Comparison of ENCODE assay signal across 11 cellular contexts in the genomic region with DNA sequence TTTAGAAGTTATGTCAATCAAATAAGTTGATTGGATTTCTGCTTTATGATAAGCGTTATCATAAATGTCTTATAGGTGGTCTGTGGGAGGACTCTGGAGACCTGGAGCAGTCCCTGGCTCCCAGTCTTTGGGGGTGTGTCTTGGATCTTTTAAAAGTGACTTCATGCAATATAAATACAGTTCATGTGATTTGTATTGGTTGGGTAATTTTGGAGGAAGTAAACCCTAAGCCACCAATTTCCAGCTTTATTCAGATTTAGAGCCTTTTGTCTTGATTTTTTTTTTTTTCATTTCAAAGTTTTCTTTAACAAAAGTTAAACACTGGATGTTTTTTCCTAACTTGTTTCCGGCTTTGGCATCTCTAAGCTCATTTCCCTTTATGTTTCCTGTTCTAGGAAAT.
A peak's percentile ranks its signal among the peaks of the same experiment; 100 is the strongest.
DNase-seq lines count a peak whose midpoint lies in the region; ATAC-seq and TF ChIP-seq lines count a peak whose summit lies in the region.
"Had no signal": no experiment of that assay in that cellular context is flagged by ENCODE, and none has a peak within 500 bp of the region (broad histone marks: within the 10 kb centered on the region; RNA-seq: fewer than 3 reads in every experiment).

No MANE protein-coding gene starts in this region.

- H3K27me3 ChIP-seq in GM23338 (ENCODE audit: insufficient read depth) (no peaks in the 10 kb centered on the region), smooth muscle cell (ENCODE audit: low read depth) (no peaks in the 10 kb centered on the region), BE2C (no peaks in the 10 kb centered on the region)
- H3K27me3 ChIP-seq: testis had no signal

- 0 out of 3 replicates have a peak overlapping the region, but pooled peaks have one; percentile 27 for H3K4me3 Mint-ChIP-seq in GM23338
- H3K4me3 Mint-ChIP-seq in immature natural killer cell = no peak overlapping the region
- H3K4me3 Mint-ChIP-seq: T-helper 2 cell treated with Interferon-gamma antibody and Interleukin-4, amounts not matched to agents 5 μg/mL and 100 μg/mL, for 36 hours had no signal

- no peaks in the 10 kb centered on the region for H3K9me2 ChIP-seq in GM23338 (ENCODE audit: insufficient read depth)

- H3K4me1 ChIP-seq in GM23338 (ENCODE audit: insufficient read depth) (peaks cover 86% of the 10 kb centered on the region), smooth muscle cell (ENCODE audit: low read depth) (peaks cover 79% of the 10 kb centered on the region), BE2C (no peaks in the 10 kb centered on the region)

- H3F3A ChIP-seq in GM23338 (replicated peaks; ENCODE audit: low read depth) = no peaks in the 10 kb centered on the region
- peaks cover 21% of the 10 kb centered on the region for H3F3A ChIP-seq in smooth muscle cell (ENCODE audit: low read depth)

- H3K9me3 ChIP-seq in smooth muscle cell (replicated peaks; ENCODE audit: low read depth) (no peaks in the 10 kb centered on the region), BE2C (no peaks in the 10 kb centered on the region)
- H3K9me3 ChIP-seq: testis had no signal

- peaks cover 80% of the 10 kb centered on the region for H3K4me1 Mint-ChIP-seq in GM23338
- peaks cover 64 to 88% of the 10 kb centered on the region in 2 donors for H3K4me1 Mint-ChIP-seq in immature natural killer cell

- no peak for ATAC-seq in GM23338

- H3K4me2 ChIP-seq in GM23338 (0 out of 2 replicates have a peak overlapping the region, but pooled peaks have one; percentile 6), smooth muscle cell (peak overlapping the region; percentile 73)

- no peaks in the 10 kb centered on the region for H3K27me3 Mint-ChIP-seq in GM23338 (ENCODE audit: insufficient read depth, low read depth, poor library complexity)
- H3K27me3 Mint-ChIP-seq in immature natural killer cell (ENCODE audit: low read depth in 3 of 3) = peaks cover 0 to 2% (median 0%) of the 10 kb centered on the region in 3 donors

- 96% methylated on average over 2 of the region's 2 CpGs for WGBS in smooth muscle cell (ENCODE audit: low lambda C conversion rate)

- H3K9me3 Mint-ChIP-seq in GM23338 (no peaks in the 10 kb centered on the region), immature natural killer cell (no peaks in the 10 kb centered on the region)
- H3K9me3 Mint-ChIP-seq: T-helper 2 cell treated with Interferon-gamma antibody and Interleukin-4, amounts not matched to agents 5 μg/mL and 100 μg/mL, for 36 hours had no signal

- TF ChIP-seq CTCF in GM23338 (conservative IDR thresholded peaks at IDR 0.05; ENCODE audit: low read depth in 2 of 2) (no peak), WI38 (IDR thresholded peaks at IDR 0.05; ENCODE audit: low read depth, low read length) (no peak), smooth muscle cell (IDR thresholded peaks at IDR 0.05; ENCODE audit: borderline replicate concordance, insufficient read depth, poor library complexity, severe bottlenecking) (no peak), BE2C (IDR thresholded peaks at IDR 0.05; ENCODE audit: low read depth, low read length) (no peak)

- H3K27ac ChIP-seq in GM23338 (ENCODE audit: low read depth) (peak overlapping the region; percentile 28; the same call in 1 of the 2 replicates), smooth muscle cell (ENCODE audit: low read depth) (peak overlapping the region; percentile 73)

- no peak for DNase-seq in GM23338 (ENCODE audit: low spot score)
- no peak for DNase-seq in immature natural killer cell
- no peak for DNase-seq in smooth muscle cell (lab: John Stamatoyannopoulos, UW; ENCODE audit: unreplicated experiment)
- no peak for DNase-seq in inferior parietal cortex (ENCODE audit: extremely low spot score)
- no peak for DNase-seq in DMS153 treated with DMSO at 0.1 percent for 48 hours (lab: John Stamatoyannopoulos, UW; ENCODE audit: unreplicated experiment)
- no peak for DNase-seq in BE2C
- no peak for DNase-seq in cerebellar nuclear complex (lab: John Stamatoyannopoulos, UW)
- DNase-seq: activated effector memory CD4-positive, alpha-beta T cell treated with Interleukin-2 at 50 U/mL for 16 hours; testis had no signal

- H4K20me1 ChIP-seq in GM23338 (replicated peaks; ENCODE audit: insufficient read depth) = peaks cover 10% of the 10 kb centered on the region
- peaks cover 88% of the 10 kb centered on the region for H4K20me1 ChIP-seq in smooth muscle cell (ENCODE audit: low read depth)

- H2AFZ ChIP-seq in GM23338 = no peak overlapping the region
- no peak overlapping the region for H2AFZ ChIP-seq in smooth muscle cell (ENCODE audit: low read depth)

- H3K4me3 ChIP-seq in GM23338 = no peak overlapping the region
- peak overlapping the region; percentile 24 for H3K4me3 ChIP-seq in WI38 (ENCODE audit: low read depth, low read length)
- H3K4me3 ChIP-seq in smooth muscle cell = no peak overlapping the region
- no peak overlapping the region for H3K4me3 ChIP-seq in BE2C (ENCODE audit: low read depth, low read length)
- H3K4me3 ChIP-seq: testis had no signal

- H3K79me2 ChIP-seq in GM23338 (replicated peaks; ENCODE audit: insufficient read depth) = peaks cover 98% of the 10 kb centered on the region
- H3K79me2 ChIP-seq in smooth muscle cell (ENCODE audit: low read depth) = peaks cover 100% of the 10 kb centered on the region

- peak overlapping the region; percentile 8 for H3K9ac ChIP-seq in smooth muscle cell (ENCODE audit: low read depth)

- no peaks in the 10 kb centered on the region for H3K36me3 Mint-ChIP-seq in GM23338 (ENCODE audit: low read depth)
- H3K36me3 Mint-ChIP-seq in immature natural killer cell = no peaks in the 10 kb centered on the region

- H3K36me3 ChIP-seq in GM23338 (ENCODE audit: insufficient read depth) = no peaks in the 10 kb centered on the region
- H3K36me3 ChIP-seq in smooth muscle cell (ENCODE audit: low read depth) = no peaks in the 10 kb centered on the region
- no peaks in the 10 kb centered on the region for H3K36me3 ChIP-seq in BE2C

- H3K27ac Mint-ChIP-seq in GM23338 (peak overlapping the region; percentile 63; the same call in 1 of the 2 replicates), immature natural killer cell (peak overlapping the region in 4 of 6 donors; percentile 34 to 62 (median 59))
- H3K27ac Mint-ChIP-seq: T-helper 2 cell treated with Interferon-gamma antibody and Interleukin-4, amounts not matched to agents 5 μg/mL and 100 μg/mL, for 36 hours had no signal

TF ChIP-seq in GM23338, 12 proteins besides CTCF, POLR2A, EP300 and RAD21:
- TF ChIP-seq STAT1 (IDR thresholded peaks at IDR 0.05; ENCODE audit: unreplicated experiment) (no peak), JUNB (IDR thresholded peaks at IDR 0.05; ENCODE audit: unreplicated experiment) (no peak), POLR2AphosphoS5 (IDR thresholded peaks at IDR 0.05; ENCODE audit: low read depth) (no peak), ZNF114 (CRISPR knock-in tag; IDR thresholded peaks at IDR 0.05) (no peak)
- TF ChIP-seq, protein P1, sequence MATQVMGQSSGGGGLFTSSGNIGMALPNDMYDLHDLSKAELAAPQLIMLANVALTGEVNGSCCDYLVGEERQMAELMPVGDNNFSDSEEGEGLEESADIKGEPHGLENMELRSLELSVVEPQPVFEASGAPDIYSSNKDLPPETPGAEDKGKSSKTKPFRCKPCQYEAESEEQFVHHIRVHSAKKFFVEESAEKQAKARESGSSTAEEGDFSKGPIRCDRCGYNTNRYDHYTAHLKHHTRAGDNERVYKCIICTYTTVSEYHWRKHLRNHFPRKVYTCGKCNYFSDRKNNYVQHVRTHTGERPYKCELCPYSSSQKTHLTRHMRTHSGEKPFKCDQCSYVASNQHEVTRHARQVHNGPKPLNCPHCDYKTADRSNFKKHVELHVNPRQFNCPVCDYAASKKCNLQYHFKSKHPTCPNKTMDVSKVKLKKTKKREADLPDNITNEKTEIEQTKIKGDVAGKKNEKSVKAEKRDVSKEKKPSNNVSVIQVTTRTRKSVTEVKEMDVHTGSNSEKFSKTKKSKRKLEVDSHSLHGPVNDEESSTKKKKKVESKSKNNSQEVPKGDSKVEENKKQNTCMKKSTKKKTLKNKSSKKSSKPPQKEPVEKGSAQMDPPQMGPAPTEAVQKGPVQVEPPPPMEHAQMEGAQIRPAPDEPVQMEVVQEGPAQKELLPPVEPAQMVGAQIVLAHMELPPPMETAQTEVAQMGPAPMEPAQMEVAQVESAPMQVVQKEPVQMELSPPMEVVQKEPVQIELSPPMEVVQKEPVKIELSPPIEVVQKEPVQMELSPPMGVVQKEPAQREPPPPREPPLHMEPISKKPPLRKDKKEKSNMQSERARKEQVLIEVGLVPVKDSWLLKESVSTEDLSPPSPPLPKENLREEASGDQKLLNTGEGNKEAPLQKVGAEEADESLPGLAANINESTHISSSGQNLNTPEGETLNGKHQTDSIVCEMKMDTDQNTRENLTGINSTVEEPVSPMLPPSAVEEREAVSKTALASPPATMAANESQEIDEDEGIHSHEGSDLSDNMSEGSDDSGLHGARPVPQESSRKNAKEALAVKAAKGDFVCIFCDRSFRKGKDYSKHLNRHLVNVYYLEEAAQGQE (IDR thresholded peaks at IDR 0.05; ENCODE audit: unreplicated experiment) = no peak
